In the genomic region with DNA sequence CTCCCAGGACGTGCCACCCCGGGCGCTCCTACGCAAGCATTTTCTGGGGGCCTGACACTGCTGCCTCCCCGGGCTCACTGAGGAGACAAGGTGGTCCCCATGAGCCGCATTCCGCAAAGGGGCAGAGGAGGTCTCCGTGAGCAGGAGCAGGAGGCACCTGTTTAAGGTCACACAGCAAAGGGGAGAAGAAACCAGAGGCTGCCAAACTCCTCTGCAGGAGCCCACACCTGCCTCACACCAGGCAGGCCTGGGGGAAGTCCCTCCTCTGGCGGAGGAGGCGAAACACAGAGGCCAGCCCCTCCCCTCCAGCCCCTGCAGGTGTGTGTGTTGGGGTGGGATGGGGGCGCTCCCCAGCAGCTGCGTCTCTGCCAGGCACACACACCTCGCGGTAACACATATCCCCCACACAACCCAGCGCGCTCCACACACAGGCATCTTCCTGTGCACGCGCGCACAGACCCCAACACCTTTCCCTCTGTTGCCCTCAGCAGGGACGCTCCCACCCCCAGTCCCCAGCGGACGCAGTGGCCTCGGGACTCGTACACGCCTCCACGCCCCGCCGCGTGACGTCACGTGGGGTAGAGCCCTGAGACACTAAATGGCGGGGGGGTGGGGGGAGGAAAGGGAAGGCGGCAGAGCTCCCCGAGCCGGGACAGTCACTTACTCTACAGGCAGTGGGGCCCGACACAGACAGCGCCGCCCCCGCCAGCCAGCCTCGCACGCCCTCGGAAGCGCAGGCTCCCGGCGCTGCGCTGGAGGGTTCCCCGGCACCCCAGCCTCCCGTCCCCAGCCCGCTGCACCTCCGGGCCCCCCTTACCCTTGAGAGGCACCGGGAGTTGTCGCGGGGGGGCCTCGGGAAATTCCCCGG, we compare ENCODE assay signal across 1 cellular context.
TF ChIP-seq lines count a peak whose summit lies in the region.

No MANE protein-coding gene starts in this region.

TF ChIP-seq in A549, 52 proteins besides CTCF, POLR2A, EP300 and RAD21 (continued from another document):
- TF ChIP-seq FOXS1 (CRISPR knock-in tag; IDR thresholded peaks at IDR 0.05) (no peak), PHF8 (IDR thresholded peaks at IDR 0.05; ENCODE audit: borderline replicate concordance, low read depth) (no peak), EHF (CRISPR knock-in tag; IDR thresholded peaks at IDR 0.05) (no peak), NPAS2 (CRISPR knock-in tag; IDR thresholded peaks at IDR 0.05; ENCODE audit: borderline replicate concordance) (no peak), RNF2 (IDR thresholded peaks at IDR 0.05; ENCODE audit: borderline replicate concordance, low read depth) (no peak), TP53 (CRISPR knock-in tag; IDR thresholded peaks at IDR 0.05) (no peak), NFE2L2 (conservative IDR thresholded peaks at IDR 0.05; ENCODE audit: low read length) (no peak), POLR2AphosphoS2 (conservative IDR thresholded peaks at IDR 0.05; ENCODE audit: low read length) (no peak), KDM5A (IDR thresholded peaks at IDR 0.05) (no peak)
- TF ChIP-seq, protein P1, sequence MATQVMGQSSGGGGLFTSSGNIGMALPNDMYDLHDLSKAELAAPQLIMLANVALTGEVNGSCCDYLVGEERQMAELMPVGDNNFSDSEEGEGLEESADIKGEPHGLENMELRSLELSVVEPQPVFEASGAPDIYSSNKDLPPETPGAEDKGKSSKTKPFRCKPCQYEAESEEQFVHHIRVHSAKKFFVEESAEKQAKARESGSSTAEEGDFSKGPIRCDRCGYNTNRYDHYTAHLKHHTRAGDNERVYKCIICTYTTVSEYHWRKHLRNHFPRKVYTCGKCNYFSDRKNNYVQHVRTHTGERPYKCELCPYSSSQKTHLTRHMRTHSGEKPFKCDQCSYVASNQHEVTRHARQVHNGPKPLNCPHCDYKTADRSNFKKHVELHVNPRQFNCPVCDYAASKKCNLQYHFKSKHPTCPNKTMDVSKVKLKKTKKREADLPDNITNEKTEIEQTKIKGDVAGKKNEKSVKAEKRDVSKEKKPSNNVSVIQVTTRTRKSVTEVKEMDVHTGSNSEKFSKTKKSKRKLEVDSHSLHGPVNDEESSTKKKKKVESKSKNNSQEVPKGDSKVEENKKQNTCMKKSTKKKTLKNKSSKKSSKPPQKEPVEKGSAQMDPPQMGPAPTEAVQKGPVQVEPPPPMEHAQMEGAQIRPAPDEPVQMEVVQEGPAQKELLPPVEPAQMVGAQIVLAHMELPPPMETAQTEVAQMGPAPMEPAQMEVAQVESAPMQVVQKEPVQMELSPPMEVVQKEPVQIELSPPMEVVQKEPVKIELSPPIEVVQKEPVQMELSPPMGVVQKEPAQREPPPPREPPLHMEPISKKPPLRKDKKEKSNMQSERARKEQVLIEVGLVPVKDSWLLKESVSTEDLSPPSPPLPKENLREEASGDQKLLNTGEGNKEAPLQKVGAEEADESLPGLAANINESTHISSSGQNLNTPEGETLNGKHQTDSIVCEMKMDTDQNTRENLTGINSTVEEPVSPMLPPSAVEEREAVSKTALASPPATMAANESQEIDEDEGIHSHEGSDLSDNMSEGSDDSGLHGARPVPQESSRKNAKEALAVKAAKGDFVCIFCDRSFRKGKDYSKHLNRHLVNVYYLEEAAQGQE (IDR thresholded peaks at IDR 0.05), result no peak
- TF ChIP-seq, protein P2, sequence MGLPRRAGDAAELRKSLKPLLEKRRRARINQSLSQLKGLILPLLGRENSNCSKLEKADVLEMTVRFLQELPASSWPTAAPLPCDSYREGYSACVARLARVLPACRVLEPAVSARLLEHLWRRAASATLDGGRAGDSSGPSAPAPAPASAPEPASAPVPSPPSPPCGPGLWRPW (IDR thresholded peaks at IDR 0.05), result no peak
